ENCODE assay signal across 26 cellular contexts in genomic region chr11:116807601-116808261, GRCh38. TPM values are rescaled to one million over a fixed set of nuclear protein-coding genes. Genes with fewer than 3 reads are reported as not detected.
"Had no signal": no experiment of that assay in that cellular context is flagged by ENCODE, and none has a peak within 500 bp of the region (broad histone marks: within the 10 kb centered on the region; RNA-seq: fewer than 3 reads in every experiment).

No MANE protein-coding gene starts in this region.

- ATAC-seq: activated CD8-positive, alpha-beta T cell treated with anti-CD3 and anti-CD28 coated beads for 36 hours; activated T-helper 17 cell treated with anti-CD3 and anti-CD28 coated beads, Interleukin-2, amount 50 U/mL, for 72 hours; stimulated activated effector memory CD8-positive, alpha-beta T cell treated with anti-CD3 and anti-CD28 coated beads, Interleukin-12 subunit alpha, Interleukin-12 subunit beta, amount 100 ng/mL, for 72 hours had no signal

- H3K27ac ChIP-seq: cardiac muscle cell, epithelial cell of prostate, foreskin keratinocyte, skin epidermis, uterus had no signal

- H3K9me3 Mint-ChIP-seq: activated B cell treated with CpG ODN at 0.5 μM for 24 hours; activated CD8-positive, alpha-beta T cell treated with anti-CD3 and anti-CD28 coated beads for 36 hours; activated naive CD8-positive, alpha-beta T cell treated with anti-CD3 and anti-CD28 coated beads for 36 hours; activated T-helper 17 cell treated with anti-CD3 and anti-CD28 coated beads, Interleukin-2, amount 50 U/mL, for 72 hours; stimulated activated effector memory CD8-positive, alpha-beta T cell treated with anti-CD3 and anti-CD28 coated beads, Interleukin-12 subunit alpha, Interleukin-12 subunit beta, amount 100 ng/mL, for 72 hours; T-helper 2 cell treated with Interferon-gamma antibody and Interleukin-4, amounts not matched to agents 5 μg/mL and 100 μg/mL, for 36 hours had no signal

- H3K4me3 Mint-ChIP-seq: activated B cell treated with CpG ODN at 0.5 μM for 24 hours; activated CD8-positive, alpha-beta T cell treated with anti-CD3 and anti-CD28 coated beads for 36 hours; activated naive CD8-positive, alpha-beta T cell treated with anti-CD3 and anti-CD28 coated beads for 36 hours; activated T-helper 17 cell treated with anti-CD3 and anti-CD28 coated beads, Interleukin-2, amount 50 U/mL, for 72 hours; stimulated activated effector memory CD8-positive, alpha-beta T cell treated with anti-CD3 and anti-CD28 coated beads, Interleukin-12 subunit alpha, Interleukin-12 subunit beta, amount 100 ng/mL, for 72 hours; T-helper 2 cell treated with Interferon-gamma antibody and Interleukin-4, amounts not matched to agents 5 μg/mL and 100 μg/mL, for 36 hours had no signal

- H3K4me3 ChIP-seq: cardiac muscle cell, skin epidermis, uterus had no signal

- DNase-seq: activated B cell treated with CpG ODN at 0.5 μM for 24 hours; activated CD4-positive, alpha-beta T cell treated with anti-CD3 and anti-CD28 coated beads for 48 hours; activated CD8-positive, alpha-beta T cell treated with anti-CD3 and anti-CD28 coated beads for 36 hours; activated naive CD4-positive, alpha-beta T cell; activated naive CD8-positive, alpha-beta T cell treated with anti-CD3 and anti-CD28 coated beads for 36 hours; activated T-cell treated with anti-CD3 and anti-CD28 coated beads, Interleukin-2, amount 50 U/mL, for 1 hour; amniotic stem cell; dermis blood vessel endothelial cell; foreskin keratinocyte; glutamatergic neuron; hypothalamus; islet precursor cell; left colon; stimulated activated CD4-positive, alpha-beta T cell treated with anti-CD3 and anti-CD28 coated beads, Interleukin-4, amount 100 ng/mL, for 1 hour; uterus had no signal

- H3K27me3 ChIP-seq: cardiac muscle cell, uterus had no signal

- H3K9me3 ChIP-seq: uterus had no signal

- H3K36me3 Mint-ChIP-seq: activated naive CD8-positive, alpha-beta T cell treated with anti-CD3 and anti-CD28 coated beads for 36 hours; stimulated activated effector memory CD8-positive, alpha-beta T cell treated with anti-CD3 and anti-CD28 coated beads, Interleukin-12 subunit alpha, Interleukin-12 subunit beta, amount 100 ng/mL, for 72 hours had no signal

- H3K4me1 Mint-ChIP-seq: activated B cell treated with CpG ODN at 0.5 μM for 24 hours; activated naive CD8-positive, alpha-beta T cell treated with anti-CD3 and anti-CD28 coated beads for 36 hours; activated T-helper 17 cell treated with anti-CD3 and anti-CD28 coated beads, Interleukin-2, amount 50 U/mL, for 72 hours; stimulated activated effector memory CD8-positive, alpha-beta T cell treated with anti-CD3 and anti-CD28 coated beads, Interleukin-12 subunit alpha, Interleukin-12 subunit beta, amount 100 ng/mL, for 72 hours had no signal

- H3K4me1 ChIP-seq: foreskin keratinocyte, uterus had no signal

- FAIRE-seq: TTC549 had no signal

- H3K36me3 ChIP-seq: cardiac muscle cell, uterus had no signal

- H3K27ac Mint-ChIP-seq: activated B cell treated with CpG ODN at 0.5 μM for 24 hours; activated CD8-positive, alpha-beta T cell treated with anti-CD3 and anti-CD28 coated beads for 36 hours; activated naive CD8-positive, alpha-beta T cell treated with anti-CD3 and anti-CD28 coated beads for 36 hours; activated T-helper 17 cell treated with anti-CD3 and anti-CD28 coated beads, Interleukin-2, amount 50 U/mL, for 72 hours; progenitor cell of endocrine pancreas; stimulated activated effector memory CD8-positive, alpha-beta T cell treated with anti-CD3 and anti-CD28 coated beads, Interleukin-12 subunit alpha, Interleukin-12 subunit beta, amount 100 ng/mL, for 72 hours; T-helper 2 cell treated with Interferon-gamma antibody and Interleukin-4, amounts not matched to agents 5 μg/mL and 100 μg/mL, for 36 hours had no signal

RNA-seq across cellular contexts. Expression of gene APOA4, which starts 15.4 kb away (rescaled TPM):
- total RNA-seq: activated B cell treated with CpG ODN at 0.5 μM for 24 hours; activated CD8-positive, alpha-beta T cell treated with anti-CD3 and anti-CD28 coated beads for 36 hours; activated naive CD8-positive, alpha-beta T cell treated with anti-CD3 and anti-CD28 coated beads for 36 hours; activated T-helper 17 cell treated with anti-CD3 and anti-CD28 coated beads, Interleukin-2, amount 50 U/mL, for 72 hours; dermis blood vessel endothelial cell; foreskin keratinocyte; left colon; lung microvascular endothelial cell; progenitor cell of endocrine pancreas; uterus had no signal
- polyA plus RNA-seq: foreskin keratinocyte, neural cell had no signal

RNA-seq across cellular contexts. Expression of gene APOA5, which starts 16.1 kb away (rescaled TPM):
- total RNA-seq: activated B cell treated with CpG ODN at 0.5 μM for 24 hours; activated CD8-positive, alpha-beta T cell treated with anti-CD3 and anti-CD28 coated beads for 36 hours; activated naive CD8-positive, alpha-beta T cell treated with anti-CD3 and anti-CD28 coated beads for 36 hours; activated T-helper 17 cell treated with anti-CD3 and anti-CD28 coated beads, Interleukin-2, amount 50 U/mL, for 72 hours; cardiac muscle cell; dermis blood vessel endothelial cell; foreskin keratinocyte; left colon; lung microvascular endothelial cell; omental fat pad; progenitor cell of endocrine pancreas; uterus had no signal
- polyA plus RNA-seq: cardiac muscle cell, foreskin keratinocyte, neural cell had no signal

RNA-seq across cellular contexts. Expression of gene APOC3, which starts 22.0 kb away (rescaled TPM):
- total RNA-seq: activated B cell treated with CpG ODN at 0.5 μM for 24 hours; activated CD8-positive, alpha-beta T cell treated with anti-CD3 and anti-CD28 coated beads for 36 hours; activated naive CD8-positive, alpha-beta T cell treated with anti-CD3 and anti-CD28 coated beads for 36 hours; activated T-helper 17 cell treated with anti-CD3 and anti-CD28 coated beads, Interleukin-2, amount 50 U/mL, for 72 hours; dermis blood vessel endothelial cell; foreskin keratinocyte; left colon; lung microvascular endothelial cell had no signal
- polyA plus RNA-seq: foreskin keratinocyte, neural cell had no signal

RNA-seq across cellular contexts. Expression of gene APOA1, which starts 29.7 kb away (rescaled TPM):
- total RNA-seq: activated CD8-positive, alpha-beta T cell treated with anti-CD3 and anti-CD28 coated beads for 36 hours; foreskin keratinocyte; left colon had no signal
- polyA plus RNA-seq: foreskin keratinocyte, neural cell had no signal
